In genomic region chr11:15906481-15907035, GRCh38 we compare ENCODE assay signal across 20 cellular contexts.
"Had no signal": no experiment of that assay in that cellular context is flagged by ENCODE, and none has a peak within 500 bp of the region (broad histone marks: within the 10 kb centered on the region; RNA-seq: fewer than 3 reads in every experiment).

No MANE protein-coding gene starts in this region.

- DNase-seq: effector memory CD8-positive, alpha-beta T cell; heart right ventricle; islet precursor cell; mammary epithelial cell; right lobe of liver; stimulated activated CD4-positive, alpha-beta T cell treated with anti-CD3 and anti-CD28 coated beads, Interleukin-4, amount 100 ng/mL, for 1 hour; stimulated activated CD8-positive, alpha-beta memory T cell treated with anti-CD3 and anti-CD28 coated beads, Interleukin-4, amount 100 ng/mL, for 48 hours; stimulated activated naive CD8-positive, alpha-beta T cell treated with anti-CD3 and anti-CD28 coated beads, Interleukin-15, Interleukin-2, amounts not matched to agents 100 U/mL and 50 U/mL, for 24 hours had no signal

- H3K4me3 ChIP-seq: esophagus muscularis mucosa, gastrocnemius medialis, heart right ventricle, psoas muscle, right lobe of liver, suprapubic skin, thyroid gland, upper lobe of left lung had no signal

- H3K79me2 ChIP-seq: parathyroid adenoma had no signal

- H3K36me3 ChIP-seq: esophagus muscularis mucosa, gastrocnemius medialis, heart right ventricle, right lobe of liver, suprapubic skin, thyroid gland, upper lobe of left lung had no signal

- H3K9me3 ChIP-seq: esophagus muscularis mucosa, gastrocnemius medialis, heart right ventricle, psoas muscle, right lobe of liver, suprapubic skin, thyroid gland, upper lobe of left lung had no signal

- FAIRE-seq: colon had no signal

- ATAC-seq: effector memory CD8-positive, alpha-beta T cell; heart right ventricle; left lobe of liver; natural killer cell treated with Interleukin-12 subunit alpha and Interleukin-12 subunit beta and Interleukin-15 and Interleukin-18, amount 100 ng/mL, for 72 hours; right lobe of liver; stimulated activated effector memory CD8-positive, alpha-beta T cell treated with anti-CD3 and anti-CD28 coated beads, Interleukin-12 subunit alpha, Interleukin-12 subunit beta, amount 100 ng/mL, for 72 hours; stimulated activated naive CD8-positive, alpha-beta T cell treated with anti-CD3 and anti-CD28 coated beads, Interleukin-15, Interleukin-2, amounts not matched to agents 100 U/mL and 50 U/mL, for 24 hours had no signal

- H3K27ac ChIP-seq: epithelial cell of prostate, esophagus muscularis mucosa, gastrocnemius medialis, heart right ventricle, parathyroid adenoma, psoas muscle, right lobe of liver, suprapubic skin, thyroid gland, upper lobe of left lung had no signal

- H3K27me3 ChIP-seq: gastrocnemius medialis, heart right ventricle, right lobe of liver, suprapubic skin, thyroid gland, upper lobe of left lung had no signal

- H3K4me1 ChIP-seq: gastrocnemius medialis, parathyroid adenoma, right lobe of liver, suprapubic skin, thyroid gland had no signal

- H3K9ac ChIP-seq: parathyroid adenoma had no signal
